In genomic region chr6:75602897-75603395, GRCh38 we compare ENCODE assay signal across 8 cellular contexts. TPM values are rescaled to one million over a fixed set of nuclear protein-coding genes. Genes with fewer than 3 reads are reported as not detected.
DNase-seq lines count a peak whose midpoint lies in the region; ATAC-seq, FAIRE-seq and TF ChIP-seq lines count a peak whose summit lies in the region.

No MANE protein-coding gene starts in this region.

- intact Hi-C loops in Calu3 (cut with micrococcal nuclease; ENCODE audit: unreplicated experiment): loop anchor here (5.0 kb wide), 1 partner anchor 149 kb away; no protein-coding TSS in a partner anchor

- no peak for TF ChIP-seq CTCF in Calu3 (IDR thresholded peaks at IDR 0.05; ENCODE audit: unreplicated experiment)
- TF ChIP-seq CTCF in brain (conservative IDR thresholded peaks at IDR 0.05): no peak
- TF ChIP-seq CTCF in lung (IDR thresholded peaks at IDR 0.05; ENCODE audit: control extremely low read depth, extremely low read depth): no peak

- H3K9me3 ChIP-seq in lung (ENCODE audit: control insufficient read depth in 2 of 2, insufficient read depth in 1 of 2, low read length in 1 of 2): no peaks in the 10 kb centered on the region

- H3K36me3 ChIP-seq in lung (ENCODE audit: control insufficient read depth in 2 of 2, insufficient read depth in 2 of 2, low read length in 2 of 2): no peaks in the 10 kb centered on the region

- ATAC-seq in GM19455 (IDR thresholded peaks at IDR 0.05; ENCODE audit: unreplicated experiment) (peak; percentile 22), HG03520 (IDR thresholded peaks at IDR 0.05; ENCODE audit: unreplicated experiment) (peak; percentile 17), lung (ENCODE audit: insufficient read depth, low FRiP score) (no peak)

- peak overlapping the region; percentile 98 to 99 for H3K27ac ChIP-seq in lung (ENCODE audit: low read depth in 1 of 2, low read length in 1 of 2)

- no peak for FAIRE-seq in urothelium cell line (lab: Jason Lieb, UNC)

- H3K9me3 Mint-ChIP-seq in Calu3 (ENCODE audit: low read depth, unreplicated experiment) (no peaks in the 10 kb centered on the region), brain (peaks cover 0 to 5% (median 2%) of the 10 kb centered on the region in 5 experiments)

- peaks cover 29% of the 10 kb centered on the region for H3K4me1 Mint-ChIP-seq in Calu3 (ENCODE audit: low read depth, unreplicated experiment)
- H3K4me1 Mint-ChIP-seq in brain: peaks cover 79% of the 10 kb centered on the region

- CTCF ChIA-PET in Calu3 (lab: Charles Lee): no interaction called here

- H3K36me3 Mint-ChIP-seq in Calu3 (ENCODE audit: insufficient read depth, unreplicated experiment): peaks cover 26% of the 10 kb centered on the region
- H3K36me3 Mint-ChIP-seq in brain: peaks cover 32% of the 10 kb centered on the region

- H3K4me3 Mint-ChIP-seq in Calu3 (ENCODE audit: low read depth, unreplicated experiment) (peak overlapping the region; percentile 81), brain (peak overlapping the region; percentile 93 to 99 (median 98))

- no peaks in the 10 kb centered on the region for H3K27me3 ChIP-seq in lung (ENCODE audit: control insufficient read depth, insufficient read depth)

- H3K27me3 Mint-ChIP-seq in Calu3 (ENCODE audit: unreplicated experiment) (no peaks in the 10 kb centered on the region), brain (peaks cover 5% of the 10 kb centered on the region)

- DNase-seq in Calu3 (no peak), lung (ENCODE audit: low spot score) (no peak), urothelium cell line (ENCODE audit: low spot score) (peak; percentile 4), HuH-7.5 (ENCODE audit: low spot score) (no peak)
- no peak for DNase-seq in activated CD4-positive, alpha-beta T cell treated with anti-CD3 and anti-CD28 coated beads, Interleukin-2, amount 50 U/mL, for 48 hours

- no TSS peak for BruUV-seq in Calu3 (replicated peaks; lab: Mats Ljungman, UMichigan)

- H3K4me1 ChIP-seq in lung (ENCODE audit: control insufficient read depth in 2 of 2, insufficient read depth in 2 of 2, low read length in 2 of 2): peaks cover 2 to 8% of the 10 kb centered on the region in 2 donors

- peak overlapping the region; percentile 81 for H3K27ac Mint-ChIP-seq in Calu3 (ENCODE audit: unreplicated experiment)
- H3K27ac Mint-ChIP-seq in brain: peak overlapping the region; percentile 98 to 100 (median 100)

- H3K4me3 ChIP-seq in lung: peak overlapping the region; percentile 77

- WGBS in lung, 2 donors: 4 to 6% methylated on average over 3 of the region's 3 CpGs

RNA-seq across cellular contexts. Expression of gene SENP6, which starts 1.3 kb away (rescaled TPM):
- total RNA-seq in Calu3 (2022): 76.2 and 93.6 TPM in 2 replicates
- 19.6 TPM for polyA plus RNA-seq in brain (ENCODE audit: insufficient read depth, low read depth, low replicate concordance)
- 100 to 1,000 TPM in 1 of 2 donors, 10 to 100 TPM in 1; 83.5 to 209 TPM for total RNA-seq in lung
- 10 to 100 TPM; 28.0 to 42.2 TPM for polyA plus RNA-seq in lung
